17 cellular contexts compared by ENCODE assay signal in genomic region chr1:43747736-43748135, GRCh38. TPM values are rescaled to one million over a fixed set of nuclear protein-coding genes. Genes with fewer than 3 reads are reported as not detected.
DNase-seq lines count a peak whose midpoint lies in the region; ATAC-seq, FAIRE-seq and TF ChIP-seq lines count a peak whose summit lies in the region.
"Had no signal": no experiment of that assay in that cellular context is flagged by ENCODE, and none has a peak within 500 bp of the region (broad histone marks: within the 10 kb centered on the region; RNA-seq: fewer than 3 reads in every experiment).

No MANE protein-coding gene starts in this region.

- no peak for FAIRE-seq in bronchial epithelial cell (lab: Jason Lieb, UNC)
- FAIRE-seq: GM18507 had no signal

- H3K4me1 Mint-ChIP-seq in MCF 10A (ENCODE audit: insufficient read depth, unreplicated experiment) = no peaks in the 10 kb centered on the region
- H3K4me1 Mint-ChIP-seq: CD8-positive, alpha-beta memory T cell; GM23338 had no signal

- ATAC-seq in RWPE2 (ENCODE audit: low read depth) (0 out of 3 replicates have a peak, but pooled peaks have one; percentile 38), HG03354 (IDR thresholded peaks at IDR 0.05; ENCODE audit: poor library complexity, severe bottlenecking, unreplicated experiment) (no peak)
- ATAC-seq: GM23338 had no signal

- DNase-seq in MCF 10A (ENCODE audit: unreplicated experiment) (peak; percentile 20), breast epithelium (ENCODE audit: low spot score in 2 of 2) (no peak), RWPE2 (ENCODE audit: low spot score) (no peak), bronchial epithelial cell (ENCODE audit: low read depth) (peak; percentile 52), renal cortical epithelial cell (ENCODE audit: low read depth) (peak; percentile 3), dedifferentiated amniotic fluid mesenchymal stem cell (ENCODE audit: extremely low spot score) (no peak), ovary (no peak)
- DNase-seq: 8988T; AML-193; Caco-2; CD8-positive, alpha-beta memory T cell; DND-41; H7 had no signal

- H3K4me3 ChIP-seq in breast epithelium (no peak overlapping the region), RWPE2 (ENCODE audit: severe bottlenecking) (no peak overlapping the region), bronchial epithelial cell (ENCODE audit: low read depth, low read length) (no peak overlapping the region), ovary (no peak overlapping the region)
- H3K4me3 ChIP-seq: BLaER1, GM23338 had no signal

- TF ChIP-seq POLR2A in breast epithelium (IDR thresholded peaks at IDR 0.05) = no peak
- TF ChIP-seq POLR2A in ovary (IDR thresholded peaks at IDR 0.05) = no peak

- H3K9me3 Mint-ChIP-seq in MCF 10A (ENCODE audit: unreplicated experiment) = no peaks in the 10 kb centered on the region
- H3K9me3 Mint-ChIP-seq: CD8-positive, alpha-beta memory T cell; GM23338 had no signal

- no peaks in the 10 kb centered on the region for H3K27me3 Mint-ChIP-seq in MCF 10A (ENCODE audit: insufficient read depth, unreplicated experiment)
- H3K27me3 Mint-ChIP-seq: CD8-positive, alpha-beta memory T cell had no signal

- CTCF ChIA-PET in MCF 10A (lab: Yijun Ruan, JAX) = interaction anchor here (1.2 to 1.3 kb wide), 2 partner anchors 16 to 187 kb away, joined by 5 read pairs; no protein-coding TSS in a partner anchor

- 86 to 99% (median 99%) methylated on average over 4 of the region's 4 CpGs for WGBS in ovary, 3 donors

- H3K9me3 ChIP-seq in breast epithelium (no peaks in the 10 kb centered on the region), RWPE2 (ENCODE audit: severe bottlenecking) (no peaks in the 10 kb centered on the region), ovary (no peaks in the 10 kb centered on the region)
- H3K9me3 ChIP-seq: BLaER1, Caco-2 had no signal

- POLR2A ChIA-PET in MCF 10A (lab: Yijun Ruan, JAX) = interaction anchor here (0.6 kb wide), 1 partner anchor 233 kb away, joined by 3 read pairs; no protein-coding TSS in a partner anchor

- no TSS peak for BruUV-seq in MCF 10A (replicated peaks; lab: Mats Ljungman, UMichigan)

- no peak overlapping the region for H3K27ac ChIP-seq in breast epithelium
- H3K27ac ChIP-seq in RWPE2 (ENCODE audit: poor library complexity, severe bottlenecking) = no peak overlapping the region
- no peak overlapping the region for H3K27ac ChIP-seq in ovary
- H3K27ac ChIP-seq: BLaER1 had no signal

- H3K27ac Mint-ChIP-seq in MCF 10A (ENCODE audit: low read depth, unreplicated experiment) = no peak overlapping the region
- H3K27ac Mint-ChIP-seq: CD8-positive, alpha-beta memory T cell; GM23338 had no signal

- intact Hi-C loops in MCF 10A (cut with micrococcal nuclease) = no loop called here
- intact Hi-C loops in breast epithelium (cut with DNase I; ENCODE audit: low total_unique reads) = no loop called here
- intact Hi-C loops in ovary (cut with DNase I) = loop anchor here in 1 of 4 donors (10.0 kb wide), 1 partner anchor 223 kb away; no protein-coding TSS in a partner anchor

- no peaks in the 10 kb centered on the region for H3K36me3 ChIP-seq in breast epithelium
- H3K36me3 ChIP-seq in RWPE2 (ENCODE audit: low read depth) = peaks cover 11% of the 10 kb centered on the region
- no peaks in the 10 kb centered on the region for H3K36me3 ChIP-seq in bronchial epithelial cell (ENCODE audit: control insufficient read depth, insufficient read depth, low read length)
- H3K36me3 ChIP-seq in ovary = no peaks in the 10 kb centered on the region

- H3K4me1 ChIP-seq in breast epithelium = no peaks in the 10 kb centered on the region
- no peaks in the 10 kb centered on the region for H3K4me1 ChIP-seq in RWPE2 (ENCODE audit: insufficient read depth, poor library complexity, severe bottlenecking)
- no peaks in the 10 kb centered on the region for H3K4me1 ChIP-seq in ovary (ENCODE audit: insufficient read depth)
- H3K4me1 ChIP-seq: Caco-2 had no signal

- TF ChIP-seq CTCF in MCF 10A (IDR thresholded peaks at IDR 0.05; ENCODE audit: unreplicated experiment) = no peak
- no peak for TF ChIP-seq CTCF in breast epithelium (IDR thresholded peaks at IDR 0.05)
- TF ChIP-seq CTCF in RWPE2 (IDR thresholded peaks at IDR 0.05; ENCODE audit: poor library complexity, severe bottlenecking) = no peak
- no peak for TF ChIP-seq CTCF in bronchial epithelial cell (IDR thresholded peaks at IDR 0.05; ENCODE audit: insufficient read depth, low read length, severe bottlenecking)
- no peak for TF ChIP-seq CTCF in ovary (IDR thresholded peaks at IDR 0.05)

- no peaks in the 10 kb centered on the region for H3K27me3 ChIP-seq in breast epithelium
- no peaks in the 10 kb centered on the region for H3K27me3 ChIP-seq in RWPE2 (ENCODE audit: insufficient read depth, poor library complexity, severe bottlenecking)
- H3K27me3 ChIP-seq in bronchial epithelial cell (ENCODE audit: control insufficient read depth, insufficient read depth, low read length) = no peaks in the 10 kb centered on the region
- no peaks in the 10 kb centered on the region for H3K27me3 ChIP-seq in ovary
- H3K27me3 ChIP-seq: BLaER1 had no signal

- peaks cover 9% of the 10 kb centered on the region for H3K36me3 Mint-ChIP-seq in MCF 10A (ENCODE audit: insufficient read depth, unreplicated experiment)

- TF ChIP-seq EP300 in ovary (IDR thresholded peaks at IDR 0.05) = no peak

- no peak overlapping the region for H3K4me3 Mint-ChIP-seq in MCF 10A (ENCODE audit: unreplicated experiment)
- H3K4me3 Mint-ChIP-seq: CD8-positive, alpha-beta memory T cell; GM23338 had no signal

RNA-seq across cellular contexts. Expression of gene ST3GAL3, which starts 40.4 kb away (rescaled TPM):
- total RNA-seq in MCF 10A (2022) (22.4 and 24.2 TPM in 2 replicates), breast epithelium (10 to 100 TPM; 14.0 to 23.0 (median 19.7) TPM), bronchial epithelial cell (6.7 and 10.3 TPM in 2 replicates), renal cortical epithelial cell (8.0 and 16.5 TPM in 2 replicates), ovary (10 to 100 TPM; 11.4 to 40.4 (median 27.1) TPM)
- polyA plus RNA-seq in ovary = 10 to 100 TPM; 18.5 to 43.3 TPM

Comparison
In these comparisons a context has a peak if more than half of its experiments do, and no peak if none do; other contexts are left out.
1. DNase-seq: peak in MCF 10A (single experiment), bronchial epithelial cell (single experiment) and renal cortical epithelial cell (single experiment); none in breast epithelium (0 of 2), RWPE2 (single experiment), dedifferentiated amniotic fluid mesenchymal stem cell (single experiment) and ovary (0 of 5).